In the genomic region with DNA sequence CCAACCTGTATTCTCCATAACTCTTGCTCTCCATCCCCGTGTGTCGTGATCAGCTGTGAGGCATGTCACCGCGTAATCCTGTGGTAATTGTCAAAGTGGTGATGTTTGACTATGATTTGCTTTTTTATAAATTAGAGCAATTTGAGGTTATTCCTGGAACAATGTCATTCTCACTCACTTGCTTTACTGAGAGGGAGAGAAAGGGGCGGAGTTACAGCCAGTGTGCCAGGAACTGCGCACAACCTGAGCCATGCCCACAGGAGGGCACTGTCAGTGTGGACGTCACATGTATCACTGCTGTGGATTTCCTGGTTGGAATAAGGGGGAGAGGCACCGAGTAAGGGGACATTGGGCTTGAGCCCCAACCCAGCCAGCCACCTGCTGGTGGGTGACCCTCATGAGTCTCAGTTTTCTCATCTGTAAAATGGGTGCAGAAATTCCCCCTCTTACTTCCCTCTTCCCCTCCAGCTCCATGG, we compare ENCODE assay signal across 3 cellular contexts.
TF ChIP-seq lines count a peak whose summit lies in the region.

No MANE protein-coding gene starts in this region.

TF ChIP-seq in SK-N-SH, 30 proteins besides CTCF, POLR2A, EP300 and RAD21 (continues in another document):
- TF ChIP-seq POLR2AphosphoS5 (IDR thresholded peaks at IDR 0.05; ENCODE audit: low read depth, low read length) (no peak), NFIC (IDR thresholded peaks at IDR 0.05; ENCODE audit: borderline replicate concordance) (no peak), MEF2A (IDR thresholded peaks at IDR 0.05; ENCODE audit: borderline replicate concordance, low read depth) (no peak), YY1 (IDR thresholded peaks at IDR 0.05; ENCODE audit: low read depth) (no peak), USF2 (IDR thresholded peaks at IDR 0.05; ENCODE audit: borderline replicate concordance, low read depth, low read length) (no peak), ELF1 (IDR thresholded peaks at IDR 0.05) (no peak), JUND (IDR thresholded peaks at IDR 0.05) (no peak), GABPA (IDR thresholded peaks at IDR 0.05; ENCODE audit: low read depth) (no peak), TCF12 (IDR thresholded peaks at IDR 0.05) (no peak), RCOR1 (IDR thresholded peaks at IDR 0.05; ENCODE audit: low read length) (no peak)
- TF ChIP-seq, protein P1, sequence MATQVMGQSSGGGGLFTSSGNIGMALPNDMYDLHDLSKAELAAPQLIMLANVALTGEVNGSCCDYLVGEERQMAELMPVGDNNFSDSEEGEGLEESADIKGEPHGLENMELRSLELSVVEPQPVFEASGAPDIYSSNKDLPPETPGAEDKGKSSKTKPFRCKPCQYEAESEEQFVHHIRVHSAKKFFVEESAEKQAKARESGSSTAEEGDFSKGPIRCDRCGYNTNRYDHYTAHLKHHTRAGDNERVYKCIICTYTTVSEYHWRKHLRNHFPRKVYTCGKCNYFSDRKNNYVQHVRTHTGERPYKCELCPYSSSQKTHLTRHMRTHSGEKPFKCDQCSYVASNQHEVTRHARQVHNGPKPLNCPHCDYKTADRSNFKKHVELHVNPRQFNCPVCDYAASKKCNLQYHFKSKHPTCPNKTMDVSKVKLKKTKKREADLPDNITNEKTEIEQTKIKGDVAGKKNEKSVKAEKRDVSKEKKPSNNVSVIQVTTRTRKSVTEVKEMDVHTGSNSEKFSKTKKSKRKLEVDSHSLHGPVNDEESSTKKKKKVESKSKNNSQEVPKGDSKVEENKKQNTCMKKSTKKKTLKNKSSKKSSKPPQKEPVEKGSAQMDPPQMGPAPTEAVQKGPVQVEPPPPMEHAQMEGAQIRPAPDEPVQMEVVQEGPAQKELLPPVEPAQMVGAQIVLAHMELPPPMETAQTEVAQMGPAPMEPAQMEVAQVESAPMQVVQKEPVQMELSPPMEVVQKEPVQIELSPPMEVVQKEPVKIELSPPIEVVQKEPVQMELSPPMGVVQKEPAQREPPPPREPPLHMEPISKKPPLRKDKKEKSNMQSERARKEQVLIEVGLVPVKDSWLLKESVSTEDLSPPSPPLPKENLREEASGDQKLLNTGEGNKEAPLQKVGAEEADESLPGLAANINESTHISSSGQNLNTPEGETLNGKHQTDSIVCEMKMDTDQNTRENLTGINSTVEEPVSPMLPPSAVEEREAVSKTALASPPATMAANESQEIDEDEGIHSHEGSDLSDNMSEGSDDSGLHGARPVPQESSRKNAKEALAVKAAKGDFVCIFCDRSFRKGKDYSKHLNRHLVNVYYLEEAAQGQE (IDR thresholded peaks at IDR 0.05; ENCODE audit: low read depth, low read length) = no peak
- TF ChIP-seq, protein P2, sequence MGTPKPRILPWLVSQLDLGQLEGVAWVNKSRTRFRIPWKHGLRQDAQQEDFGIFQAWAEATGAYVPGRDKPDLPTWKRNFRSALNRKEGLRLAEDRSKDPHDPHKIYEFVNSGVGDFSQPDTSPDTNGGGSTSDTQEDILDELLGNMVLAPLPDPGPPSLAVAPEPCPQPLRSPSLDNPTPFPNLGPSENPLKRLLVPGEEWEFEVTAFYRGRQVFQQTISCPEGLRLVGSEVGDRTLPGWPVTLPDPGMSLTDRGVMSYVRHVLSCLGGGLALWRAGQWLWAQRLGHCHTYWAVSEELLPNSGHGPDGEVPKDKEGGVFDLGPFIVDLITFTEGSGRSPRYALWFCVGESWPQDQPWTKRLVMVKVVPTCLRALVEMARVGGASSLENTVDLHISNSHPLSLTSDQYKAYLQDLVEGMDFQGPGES (IDR thresholded peaks at IDR 0.05; ENCODE audit: low read depth, low read length) = no peak

TF ChIP-seq in SK-N-SH treated with all-trans-retinoic acid at 6 μM for 48 hours, 23 proteins besides CTCF, POLR2A, EP300 and RAD21:
- TF ChIP-seq ISL1 (CRISPR knock-in tag; IDR thresholded peaks at IDR 0.05) (no peak), ZFP30 (CRISPR knock-in tag; IDR thresholded peaks at IDR 0.05) (no peak), ARNTL (CRISPR knock-in tag; IDR thresholded peaks at IDR 0.05; ENCODE audit: borderline replicate concordance, low read depth) (no peak), SNAI2 (CRISPR knock-in tag; IDR thresholded peaks at IDR 0.05) (no peak), ZNF565 (CRISPR knock-in tag; conservative IDR thresholded peaks at IDR 0.05; ENCODE audit: low read depth) (no peak), POU6F1 (CRISPR knock-in tag; IDR thresholded peaks at IDR 0.05; ENCODE audit: borderline replicate concordance, low read depth) (no peak), TCF4 (CRISPR knock-in tag; IDR thresholded peaks at IDR 0.05; ENCODE audit: borderline replicate concordance) (no peak), CSDC2 (CRISPR knock-in tag; IDR thresholded peaks at IDR 0.05) (no peak), ZNF8 (CRISPR knock-in tag; IDR thresholded peaks at IDR 0.05) (no peak), GLIS3 (CRISPR knock-in tag; IDR thresholded peaks at IDR 0.05) (no peak), BACH2 (CRISPR knock-in tag; IDR thresholded peaks at IDR 0.05; ENCODE audit: borderline replicate concordance) (no peak)

TF ChIP-seq in IMR-90, 13 proteins besides CTCF, POLR2A, EP300 and RAD21:
- no peak for TF ChIP-seq SMC3 (IDR thresholded peaks at IDR 0.05; ENCODE audit: low read depth, low read length)
- no peak for TF ChIP-seq CEBPB (IDR thresholded peaks at IDR 0.05; ENCODE audit: low read depth, low read length)
- TF ChIP-seq USF2 (IDR thresholded peaks at IDR 0.05; ENCODE audit: low read depth, low read length) = no peak
- no peak for TF ChIP-seq MAZ (IDR thresholded peaks at IDR 0.05; ENCODE audit: borderline replicate concordance, low read depth, low read length)
- no peak for TF ChIP-seq RFX5 (IDR thresholded peaks at IDR 0.05; ENCODE audit: low read depth, low read length)
- no peak for TF ChIP-seq CHD1 (IDR thresholded peaks at IDR 0.05; ENCODE audit: low read depth, low read length)
- TF ChIP-seq RCOR1 (IDR thresholded peaks at IDR 0.05; ENCODE audit: insufficient replicate concordance, low read length) = no peak
- no peak for TF ChIP-seq ELK1 (IDR thresholded peaks at IDR 0.05; ENCODE audit: borderline replicate concordance, low read depth, low read length)
- no peak for TF ChIP-seq BHLHE40 (IDR thresholded peaks at IDR 0.05; ENCODE audit: low read depth, low read length)
- no peak for TF ChIP-seq MXI1 (IDR thresholded peaks at IDR 0.05; ENCODE audit: borderline replicate concordance, low read depth, low read length)
- no peak for TF ChIP-seq MAFK (IDR thresholded peaks at IDR 0.05; ENCODE audit: low read depth, low read length)
- TF ChIP-seq NFE2L2 (IDR thresholded peaks at IDR 0.05; ENCODE audit: low read depth, low read length) = no peak
- TF ChIP-seq FOS (IDR thresholded peaks at IDR 0.05; ENCODE audit: low read depth, low read length) = no peak
